15 cellular contexts compared by ENCODE assay signal in the genomic region with DNA sequence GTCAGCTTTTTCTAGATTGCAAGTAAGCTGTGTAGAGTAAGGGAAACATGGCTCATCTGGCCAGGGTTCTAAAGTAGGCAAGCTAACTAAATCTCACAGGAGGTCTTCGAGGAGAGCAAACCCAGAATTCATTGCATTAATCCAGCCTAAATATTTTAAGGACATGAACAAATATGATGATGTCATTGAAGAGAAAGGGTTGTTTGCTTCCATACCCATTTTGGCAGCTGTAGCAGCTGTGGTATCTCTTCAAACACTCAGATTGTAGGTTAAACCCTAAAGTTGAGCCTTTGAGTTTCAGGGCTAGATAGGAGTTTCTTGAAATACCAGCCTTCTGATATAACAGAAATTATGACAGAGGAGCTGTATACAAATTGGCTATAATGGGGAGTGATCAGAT.
"Had no signal": no experiment of that assay in that cellular context is flagged by ENCODE, and none has a peak within 500 bp of the region (broad histone marks: within the 10 kb centered on the region; RNA-seq: fewer than 3 reads in every experiment).

No MANE protein-coding gene starts in this region.

- H3K4me3 Mint-ChIP-seq: activated T-helper 1 cell treated with anti-CD3 and anti-CD28 coated beads, Interleukin-12 subunit alpha, Interleukin-12 subunit beta, Interleukin-2, Interleukin-4 antibody, amounts not matched to agents 30 ng/mL and 10 ng/mL and 1 ng/mL, durations not matched to agents 14 hours and 24 hours and 36 hours; central memory CD8-positive, alpha-beta T cell; nephron progenitor cell had no signal

- H3K4me1 Mint-ChIP-seq: central memory CD8-positive, alpha-beta T cell had no signal

- H3K9me3 Mint-ChIP-seq: activated T-helper 1 cell treated with anti-CD3 and anti-CD28 coated beads, Interleukin-12 subunit alpha, Interleukin-12 subunit beta, Interleukin-2, Interleukin-4 antibody, amounts not matched to agents 30 ng/mL and 10 ng/mL and 1 ng/mL, durations not matched to agents 14 hours and 24 hours and 36 hours; central memory CD8-positive, alpha-beta T cell; nephron progenitor cell had no signal

- H3K27ac Mint-ChIP-seq: activated T-helper 1 cell treated with anti-CD3 and anti-CD28 coated beads, Interleukin-12 subunit alpha, Interleukin-12 subunit beta, Interleukin-2, Interleukin-4 antibody, amounts not matched to agents 30 ng/mL and 10 ng/mL and 1 ng/mL, durations not matched to agents 14 hours and 24 hours and 36 hours had no signal

- H3K4me3 ChIP-seq: heart right ventricle, tibial artery had no signal

- H3K36me3 ChIP-seq: brain microvascular endothelial cell, heart right ventricle, tibial artery had no signal

- H3K27me3 ChIP-seq: brain microvascular endothelial cell, heart right ventricle, tibial artery had no signal

- H3K27me3 Mint-ChIP-seq: central memory CD8-positive, alpha-beta T cell had no signal

- H3K4me1 ChIP-seq: heart right ventricle, tibial artery had no signal

- H3K9me3 ChIP-seq: heart right ventricle, tibial artery had no signal

- DNase-seq: activated CD4-positive, CD25-positive, alpha-beta regulatory T cell treated with anti-CD3 and anti-CD28 coated beads, Interleukin-2, amount 50 U/mL, for 72 hours; activated naive CD4-positive, alpha-beta T cell treated with Interleukin-2 at 50 U/mL for 16 hours; anterior cingulate cortex; brain microvascular endothelial cell; cortex of kidney; effector memory CD4-positive, alpha-beta T cell; heart right ventricle; nephron progenitor cell; occipital lobe; small intestine; stimulated activated CD4-positive, alpha-beta T cell treated with anti-CD3 and anti-CD28 coated beads, Interleukin-4, amount 100 ng/mL, for 24 hours; stimulated activated naive CD4-positive, alpha-beta T cell; tibial artery had no signal
